Comparison of ENCODE assay signal across 23 cellular contexts in genomic region chr2:148525130-148525529, GRCh38.
DNase-seq lines count a peak whose midpoint lies in the region; ATAC-seq and TF ChIP-seq lines count a peak whose summit lies in the region.
"Had no signal": no experiment of that assay in that cellular context is flagged by ENCODE, and none has a peak within 500 bp of the region (broad histone marks: within the 10 kb centered on the region; RNA-seq: fewer than 3 reads in every experiment).

No MANE protein-coding gene starts in this region.

- TF ChIP-seq CTCF in heart right ventricle (IDR thresholded peaks at IDR 0.05): no peak

- H3K4me3 Mint-ChIP-seq in activated CD4-positive, alpha-beta T cell treated with anti-CD3 and anti-CD28 coated beads, Interleukin-2, amount 10 ng/mL, durations not matched to agents 24 days and 14 days: peak overlapping the region; percentile 44
- H3K4me3 Mint-ChIP-seq in CD4-positive, CD25-positive, alpha-beta regulatory T cell: peak overlapping the region in 2 of 4 donors; percentile 4 to 32
- H3K4me3 Mint-ChIP-seq in activated CD4-positive, alpha-beta memory T cell treated with anti-CD3 and anti-CD28 coated beads, Interleukin-2, amount 10 ng/mL, durations not matched to agents 7 days and 5 days: no peak overlapping the region

- H3K27ac ChIP-seq in CD4-positive, CD25-positive, alpha-beta regulatory T cell (ENCODE audit: insufficient read depth, low read length, poor library complexity, severe bottlenecking): peak overlapping the region; percentile 44
- peak overlapping the region; percentile 69 for H3K27ac ChIP-seq in effector memory CD4-positive, alpha-beta T cell (ENCODE audit: insufficient read depth, low read length, poor library complexity, severe bottlenecking)
- no peak overlapping the region for H3K27ac ChIP-seq in heart right ventricle
- H3K27ac ChIP-seq: PC-9, tibial artery, WERI-Rb-1 had no signal

- WGBS in heart right ventricle, 2 donors: 93 to 99% methylated on average over 2 of the region's 2 CpGs

- DNase-seq in activated CD4-positive, alpha-beta T cell treated with anti-CD3 and anti-CD28 coated beads, Interleukin-2, amount 10 ng/mL, durations not matched to agents 24 days and 14 days: no peak
- DNase-seq in activated CD4-positive, alpha-beta T cell treated with anti-CD3 and anti-CD28 coated beads for 48 hours: no peak
- no peak for DNase-seq in CD4-positive, CD25-positive, alpha-beta regulatory T cell
- DNase-seq in activated CD4-positive, alpha-beta memory T cell treated with anti-CD3 and anti-CD28 coated beads, Interleukin-2, amount 10 ng/mL, durations not matched to agents 7 days and 5 days: no peak
- no peak for DNase-seq in effector memory CD4-positive, alpha-beta T cell
- no peak for DNase-seq in heart right ventricle
- DNase-seq in Ammon's horn (ENCODE audit: low spot score): no peak
- DNase-seq: amniotic stem cell, Calu3, glutamatergic neuron, MG63, NCI-H1105 treated with DMSO at 0.1 percent for 48 hours, NCI-H2029 treated with DMSO at 0.1 percent for 48 hours, NCI-H526, occipital lobe, PC-9, T1000, tibial artery, WERI-Rb-1 had no signal

- H3K36me3 ChIP-seq in CD4-positive, CD25-positive, alpha-beta regulatory T cell (ENCODE audit: control insufficient read depth, insufficient read depth, low read length): no peaks in the 10 kb centered on the region
- no peaks in the 10 kb centered on the region for H3K36me3 ChIP-seq in effector memory CD4-positive, alpha-beta T cell (ENCODE audit: control insufficient read depth, insufficient read depth, low read length)
- no peaks in the 10 kb centered on the region for H3K36me3 ChIP-seq in heart right ventricle
- H3K36me3 ChIP-seq: MG63, tibial artery, WERI-Rb-1 had no signal

- H3K9me3 Mint-ChIP-seq in activated CD4-positive, alpha-beta T cell treated with anti-CD3 and anti-CD28 coated beads, Interleukin-2, amount 10 ng/mL, durations not matched to agents 24 days and 14 days: peaks cover 4% of the 10 kb centered on the region
- H3K9me3 Mint-ChIP-seq in CD4-positive, CD25-positive, alpha-beta regulatory T cell: peaks cover 0 to 2% (median 0%) of the 10 kb centered on the region in 7 donors
- no peaks in the 10 kb centered on the region for H3K9me3 Mint-ChIP-seq in activated CD4-positive, alpha-beta memory T cell treated with anti-CD3 and anti-CD28 coated beads, Interleukin-2, amount 10 ng/mL, durations not matched to agents 7 days and 5 days

- POLR2A ChIA-PET in activated CD4-positive, alpha-beta memory T cell treated with anti-CD3 and anti-CD28 coated beads, Interleukin-2, amount 10 ng/mL, durations not matched to agents 7 days and 5 days (lab: Charles Lee): interaction anchor here (0.7 to 1.9 kb wide), 13 partner anchors 10 to 681 kb away, joined by 3 to 12 read pairs (median 4); partner anchors contain the start of genes MBD5 and ORC4

- peak overlapping the region; percentile 94 for H3K27ac Mint-ChIP-seq in activated CD4-positive, alpha-beta T cell treated with anti-CD3 and anti-CD28 coated beads, Interleukin-2, amount 10 ng/mL, durations not matched to agents 24 days and 14 days
- peak overlapping the region; percentile 66 to 96 (median 88) for H3K27ac Mint-ChIP-seq in CD4-positive, CD25-positive, alpha-beta regulatory T cell
- peak overlapping the region; percentile 29 for H3K27ac Mint-ChIP-seq in activated CD4-positive, alpha-beta memory T cell treated with anti-CD3 and anti-CD28 coated beads, Interleukin-2, amount 10 ng/mL, durations not matched to agents 7 days and 5 days

- CTCF ChIA-PET in activated CD4-positive, alpha-beta memory T cell treated with anti-CD3 and anti-CD28 coated beads, Interleukin-2, amount 10 ng/mL, durations not matched to agents 7 days and 5 days (lab: Charles Lee): interaction anchor here (0.9 to 4.5 kb wide), 5 partner anchors 16 to 402 kb away, joined by 3 to 36 read pairs (median 4); partner anchors contain the start of gene EPC2

- intact Hi-C loops in activated CD4-positive, alpha-beta T cell treated with anti-CD3 and anti-CD28 coated beads, Interleukin-2, amount 10 ng/mL, durations not matched to agents 24 days and 14 days (cut with micrococcal nuclease): loop anchor here (2.0 to 10.0 kb wide), 5 partner anchors 28 to 1230 kb away; partner anchors contain the start of gene ACVR2A
- intact Hi-C loops in heart right ventricle (cut with DNase I): no loop called here

- peaks cover 51% of the 10 kb centered on the region for H3K4me1 ChIP-seq in CD4-positive, CD25-positive, alpha-beta regulatory T cell (ENCODE audit: control insufficient read depth, insufficient read depth, low read length, poor library complexity, severe bottlenecking)
- H3K4me1 ChIP-seq in effector memory CD4-positive, alpha-beta T cell (ENCODE audit: control insufficient read depth, insufficient read depth, low read length, poor library complexity, severe bottlenecking): peaks cover 69% of the 10 kb centered on the region
- no peaks in the 10 kb centered on the region for H3K4me1 ChIP-seq in heart right ventricle
- H3K4me1 ChIP-seq: tibial artery had no signal

- no peak overlapping the region for H3K4me3 ChIP-seq in CD4-positive, CD25-positive, alpha-beta regulatory T cell (ENCODE audit: low read depth, low read length)
- no peak overlapping the region for H3K4me3 ChIP-seq in effector memory CD4-positive, alpha-beta T cell (ENCODE audit: insufficient read depth, low read depth, low read length, poor library complexity, severe bottlenecking)
- H3K4me3 ChIP-seq in heart right ventricle: no peak overlapping the region
- H3K4me3 ChIP-seq: MG63, PC-9, tibial artery had no signal

- H3K4me1 Mint-ChIP-seq in activated CD4-positive, alpha-beta T cell treated with anti-CD3 and anti-CD28 coated beads, Interleukin-2, amount 10 ng/mL, durations not matched to agents 24 days and 14 days: peaks cover 73% of the 10 kb centered on the region
- peaks cover 24 to 76% (median 47%) of the 10 kb centered on the region in 4 donors for H3K4me1 Mint-ChIP-seq in CD4-positive, CD25-positive, alpha-beta regulatory T cell
- H3K4me1 Mint-ChIP-seq in activated CD4-positive, alpha-beta memory T cell treated with anti-CD3 and anti-CD28 coated beads, Interleukin-2, amount 10 ng/mL, durations not matched to agents 7 days and 5 days: peaks cover 64% of the 10 kb centered on the region

- no peak for ATAC-seq in CD4-positive, CD25-positive, alpha-beta regulatory T cell (ENCODE audit: low read depth in 2 of 2)
- ATAC-seq in GM21737 (IDR thresholded peaks at IDR 0.05; ENCODE audit: unreplicated experiment) (no peak), heart right ventricle (no peak)
- ATAC-seq: HCT116, Right ventricle myocardium inferior, SK-N-SH treated with all-trans-retinoic acid at 6 μM for 48 hours had no signal

- H3K27me3 Mint-ChIP-seq in activated CD4-positive, alpha-beta T cell treated with anti-CD3 and anti-CD28 coated beads, Interleukin-2, amount 10 ng/mL, durations not matched to agents 24 days and 14 days: no peaks in the 10 kb centered on the region
- H3K27me3 Mint-ChIP-seq in CD4-positive, CD25-positive, alpha-beta regulatory T cell: no peaks in the 10 kb centered on the region
- H3K27me3 Mint-ChIP-seq in activated CD4-positive, alpha-beta memory T cell treated with anti-CD3 and anti-CD28 coated beads, Interleukin-2, amount 10 ng/mL, durations not matched to agents 7 days and 5 days: no peaks in the 10 kb centered on the region

- H3K36me3 Mint-ChIP-seq in activated CD4-positive, alpha-beta T cell treated with anti-CD3 and anti-CD28 coated beads, Interleukin-2, amount 10 ng/mL, durations not matched to agents 24 days and 14 days (ENCODE audit: low read depth): peaks cover 1% of the 10 kb centered on the region
- H3K36me3 Mint-ChIP-seq in CD4-positive, CD25-positive, alpha-beta regulatory T cell: no peaks in the 10 kb centered on the region
- H3K36me3 Mint-ChIP-seq in activated CD4-positive, alpha-beta memory T cell treated with anti-CD3 and anti-CD28 coated beads, Interleukin-2, amount 10 ng/mL, durations not matched to agents 7 days and 5 days (ENCODE audit: low read depth): no peaks in the 10 kb centered on the region

- no peaks in the 10 kb centered on the region for H3K27me3 ChIP-seq in CD4-positive, CD25-positive, alpha-beta regulatory T cell (ENCODE audit: control insufficient read depth, insufficient read depth, low read length)
- H3K27me3 ChIP-seq in effector memory CD4-positive, alpha-beta T cell (replicated peaks; ENCODE audit: control insufficient read depth, insufficient read depth, low read length, poor library complexity, severe bottlenecking): no peaks in the 10 kb centered on the region
- H3K27me3 ChIP-seq in heart right ventricle: no peaks in the 10 kb centered on the region
- H3K27me3 ChIP-seq: MG63, tibial artery had no signal

- H3K9me3 ChIP-seq in CD4-positive, CD25-positive, alpha-beta regulatory T cell (ENCODE audit: control insufficient read depth in 2 of 2, low read length in 2 of 2): no peaks in the 10 kb centered on the region
- no peaks in the 10 kb centered on the region for H3K9me3 ChIP-seq in effector memory CD4-positive, alpha-beta T cell (ENCODE audit: control insufficient read depth, low read length)
- no peaks in the 10 kb centered on the region for H3K9me3 ChIP-seq in heart right ventricle
- H3K9me3 ChIP-seq: MG63, tibial artery had no signal

Comparison
In these comparisons a context has a peak if more than half of its experiments do, and no peak if none do; other contexts are left out.
1. H3K27ac Mint-ChIP-seq: peak in every context shown above with its lines; median percentile 94 in activated CD4-positive, alpha-beta T cell treated with anti-CD3 and anti-CD28 coated beads, Interleukin-2, amount 10 ng/mL, durations not matched to agents 24 days and 14 days; 88 in CD4-positive, CD25-positive, alpha-beta regulatory T cell; 29 in activated CD4-positive, alpha-beta memory T cell treated with anti-CD3 and anti-CD28 coated beads, Interleukin-2, amount 10 ng/mL, durations not matched to agents 7 days and 5 days.
2. H3K27ac ChIP-seq: peak in CD4-positive, CD25-positive, alpha-beta regulatory T cell (single experiment) and effector memory CD4-positive, alpha-beta T cell (single experiment); none in heart right ventricle (0 of 10).